ENCODE assay signal across 19 cellular contexts in the genomic region with DNA sequence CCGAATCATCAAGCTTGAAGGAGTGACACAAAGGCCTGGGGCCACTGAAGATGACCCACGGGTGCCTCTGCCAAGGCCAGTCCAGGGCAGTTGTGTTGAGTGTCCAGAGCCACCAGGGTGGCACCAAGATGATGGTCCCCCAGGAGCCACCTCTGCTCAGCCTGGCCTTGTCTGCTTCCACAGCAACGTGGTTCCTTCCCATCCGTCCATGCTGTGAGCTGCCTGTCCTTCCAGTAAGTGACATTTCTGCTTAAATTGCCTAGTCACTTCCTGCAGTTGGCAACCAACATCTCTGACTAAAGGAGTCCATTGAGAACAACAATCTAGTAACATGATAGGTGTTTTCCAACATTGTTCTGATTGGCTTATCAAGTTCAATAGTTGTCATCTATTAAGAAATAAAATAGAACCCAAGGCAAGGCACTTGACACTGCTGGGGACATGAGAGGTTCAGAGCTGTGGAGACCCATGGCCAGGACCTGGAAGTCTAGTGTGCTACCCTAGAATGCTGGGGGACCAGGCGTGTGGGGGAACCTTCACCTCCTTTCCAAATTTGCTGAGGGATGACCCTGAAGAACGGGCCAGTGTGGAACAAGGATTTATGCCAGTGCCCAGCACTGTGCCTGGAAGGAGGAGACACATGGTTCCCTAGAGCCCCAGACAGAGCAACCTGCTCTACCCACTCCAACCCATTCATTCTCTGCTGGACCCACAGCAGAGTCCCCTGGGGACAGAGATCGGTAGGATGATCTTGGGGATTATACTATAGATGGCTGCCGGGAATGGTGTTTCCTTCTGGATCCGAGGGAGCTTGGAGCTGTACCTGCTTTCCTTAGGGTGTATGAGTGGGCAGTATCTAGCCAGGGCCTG.
DNase-seq lines count a peak whose midpoint lies in the region; ATAC-seq and TF ChIP-seq lines count a peak whose summit lies in the region.
"Had no signal": no experiment of that assay in that cellular context is flagged by ENCODE, and none has a peak within 500 bp of the region (broad histone marks: within the 10 kb centered on the region; RNA-seq: fewer than 3 reads in every experiment).

No MANE protein-coding gene starts in this region.

- H3K9me3 ChIP-seq in BLaER1 (no peaks in the 10 kb centered on the region; the same call in 1 of the 2 replicates), T-helper 17 cell (ENCODE audit: control insufficient read depth, low read length, poor library complexity, severe bottlenecking) (no peaks in the 10 kb centered on the region), neural progenitor cell (ENCODE audit: low read depth) (no peaks in the 10 kb centered on the region), right cardiac atrium (ENCODE audit: control insufficient read depth, low read length) (no peaks in the 10 kb centered on the region)
- H3K9me3 ChIP-seq: gastroesophageal sphincter, left ventricle myocardium inferior, ovary, stomach had no signal

- H3K4me3 ChIP-seq in BLaER1, result no peak overlapping the region
- H3K4me3 ChIP-seq in neural progenitor cell, result no peak overlapping the region
- H3K4me3 ChIP-seq in right cardiac atrium (ENCODE audit: low read length), result no peak overlapping the region
- H3K4me3 ChIP-seq: dorsolateral prefrontal cortex, gastroesophageal sphincter, left ventricle myocardium inferior, ovary, stomach had no signal

- WGBS in right cardiac atrium, result 90% methylated on average over 9 of the region's 9 CpGs

- no peaks in the 10 kb centered on the region for H3K36me3 ChIP-seq in BLaER1
- H3K36me3 ChIP-seq in neural progenitor cell, result no peaks in the 10 kb centered on the region
- H3K36me3 ChIP-seq: gastroesophageal sphincter, left ventricle myocardium inferior, ovary, stomach had no signal

- H3K27ac Mint-ChIP-seq in T-helper 17 cell (peak overlapping the region; percentile 69), neural progenitor cell (no peak overlapping the region)
- H3K27ac Mint-ChIP-seq in activated naive CD8-positive, alpha-beta T cell treated with anti-CD3 and anti-CD28 coated beads, Interleukin-2, amount 10 ng/mL, durations not matched to agents 7 days and 5 days, result peak overlapping the region; percentile 86

- H3K27me3 ChIP-seq in BLaER1, result no peaks in the 10 kb centered on the region
- H3K27me3 ChIP-seq in neural progenitor cell, result no peaks in the 10 kb centered on the region
- no peaks in the 10 kb centered on the region for H3K27me3 ChIP-seq in right cardiac atrium (ENCODE audit: control insufficient read depth, insufficient read depth)
- H3K27me3 ChIP-seq: gastroesophageal sphincter, ovary, stomach had no signal

- no peaks in the 10 kb centered on the region for H4K20me1 ChIP-seq in BLaER1
- H4K20me1 ChIP-seq in neural progenitor cell (ENCODE audit: low read depth), result no peaks in the 10 kb centered on the region

- H3K27ac ChIP-seq in BLaER1 (peak overlapping the region; percentile 59; the same call in 1 of the 2 replicates), neural progenitor cell (no peak overlapping the region), right cardiac atrium (ENCODE audit: low read length) (no peak overlapping the region)
- H3K27ac ChIP-seq: dorsolateral prefrontal cortex, gastroesophageal sphincter, left ventricle myocardium inferior, ovary, stomach had no signal

- POLR2A ChIA-PET in activated naive CD8-positive, alpha-beta T cell treated with anti-CD3 and anti-CD28 coated beads, Interleukin-2, amount 10 ng/mL, durations not matched to agents 7 days and 5 days (lab: Charles Lee), result interaction anchor here (0.9 to 1.6 kb wide), 4 partner anchors 8 to 21 kb away, joined by 3 to 7 read pairs (median 4); no protein-coding TSS in a partner anchor

- H3K9me3 Mint-ChIP-seq in activated naive CD8-positive, alpha-beta T cell treated with anti-CD3 and anti-CD28 coated beads, Interleukin-2, amount 10 ng/mL, durations not matched to agents 7 days and 5 days, result peaks cover 5% of the 10 kb centered on the region
- peaks cover 1% of the 10 kb centered on the region for H3K9me3 Mint-ChIP-seq in neural progenitor cell
- H3K9me3 Mint-ChIP-seq: CD8-positive, alpha-beta memory T cell had no signal

- H3K4me1 Mint-ChIP-seq in T-helper 17 cell, result peaks cover 33% of the 10 kb centered on the region
- H3K4me1 Mint-ChIP-seq in activated naive CD8-positive, alpha-beta T cell treated with anti-CD3 and anti-CD28 coated beads, Interleukin-2, amount 10 ng/mL, durations not matched to agents 7 days and 5 days, result peaks cover 22% of the 10 kb centered on the region
- no peaks in the 10 kb centered on the region for H3K4me1 Mint-ChIP-seq in neural progenitor cell

- H3F3A ChIP-seq in neural progenitor cell (ENCODE audit: low read depth), result no peaks in the 10 kb centered on the region

- H3K27me3 Mint-ChIP-seq in T-helper 17 cell (no peaks in the 10 kb centered on the region), neural progenitor cell (ENCODE audit: insufficient read depth, low read depth) (peaks cover 2% of the 10 kb centered on the region)
- no peaks in the 10 kb centered on the region for H3K27me3 Mint-ChIP-seq in activated naive CD8-positive, alpha-beta T cell treated with anti-CD3 and anti-CD28 coated beads, Interleukin-2, amount 10 ng/mL, durations not matched to agents 7 days and 5 days

- no peaks in the 10 kb centered on the region for H3K79me2 ChIP-seq in neural progenitor cell (ENCODE audit: low read depth)

- H3K4me2 ChIP-seq in BLaER1, result peak overlapping the region; percentile 80
- no peak overlapping the region for H3K4me2 ChIP-seq in neural progenitor cell

- H3K36me3 Mint-ChIP-seq in T-helper 17 cell (ENCODE audit: low read depth) (no peaks in the 10 kb centered on the region), neural progenitor cell (no peaks in the 10 kb centered on the region)
- H3K36me3 Mint-ChIP-seq in activated naive CD8-positive, alpha-beta T cell treated with anti-CD3 and anti-CD28 coated beads, Interleukin-2, amount 10 ng/mL, durations not matched to agents 7 days and 5 days, result peaks cover 6% of the 10 kb centered on the region
- H3K36me3 Mint-ChIP-seq: CD8-positive, alpha-beta memory T cell had no signal

- H3K9ac ChIP-seq in BLaER1, result no peak overlapping the region
- H3K9ac ChIP-seq in neural progenitor cell, result no peak overlapping the region

- H2AFZ ChIP-seq in neural progenitor cell (replicated peaks), result no peak overlapping the region

- intact Hi-C loops in right cardiac atrium (cut with DNase I), result no loop called here

- H3K4me1 ChIP-seq in BLaER1 (peaks cover 21% of the 10 kb centered on the region), neural progenitor cell (no peaks in the 10 kb centered on the region), right cardiac atrium (ENCODE audit: control insufficient read depth, insufficient read depth, low read length) (no peaks in the 10 kb centered on the region)
- H3K4me1 ChIP-seq: gastroesophageal sphincter, left ventricle myocardium inferior had no signal

- ATAC-seq in activated CD4-positive, CD25-positive, alpha-beta regulatory T cell treated with anti-CD3 and anti-CD28 coated beads, Interleukin-2, amount 50 U/mL, for 24 hours, result peak; percentile 66 to 78
- peak; percentile 54 for ATAC-seq in T-helper 17 cell
- peak; percentile 64 for ATAC-seq in activated naive CD8-positive, alpha-beta T cell treated with anti-CD3 and anti-CD28 coated beads, Interleukin-2, amount 10 ng/mL, durations not matched to agents 7 days and 5 days (ENCODE audit: low read depth)
- no peak for ATAC-seq in right cardiac atrium
- ATAC-seq: gastroesophageal sphincter had no signal

- DNase-seq in activated CD4-positive, CD25-positive, alpha-beta regulatory T cell (lab: John Stamatoyannopoulos, UW), result no peak
- DNase-seq in T-helper 17 cell (no peak), neural progenitor cell (ENCODE audit: low spot score) (no peak), NCI-H774 (lab: John Stamatoyannopoulos, UW) (no peak), right cardiac atrium (no peak)
- no peak for DNase-seq in activated naive CD8-positive, alpha-beta T cell treated with anti-CD3 and anti-CD28 coated beads, Interleukin-2, amount 10 ng/mL, durations not matched to agents 7 days and 5 days
- DNase-seq: activated CD4-positive, CD25-positive, alpha-beta regulatory T cell treated with anti-CD3 and anti-CD28 coated beads, Interleukin-2, amount 50 U/mL, for 72 hours; CD8-positive, alpha-beta memory T cell; dorsolateral prefrontal cortex; erythroblast; left ventricle myocardium inferior; NCI-H1092 treated with DMSO at 0.1 percent for 48 hours; NCI-H748 treated with DMSO at 0.1 percent for 48 hours; ovary; small intestine; stomach had no signal

- TF ChIP-seq CTCF in neural progenitor cell (IDR thresholded peaks at IDR 0.05), result no peak

- H3K4me3 Mint-ChIP-seq in T-helper 17 cell (peak overlapping the region; percentile 71), neural progenitor cell (no peak overlapping the region)
- H3K4me3 Mint-ChIP-seq in activated naive CD8-positive, alpha-beta T cell treated with anti-CD3 and anti-CD28 coated beads, Interleukin-2, amount 10 ng/mL, durations not matched to agents 7 days and 5 days, result peak overlapping the region; percentile 3

Comparison
In these comparisons a context has a peak if more than half of its experiments do, and no peak if none do; other contexts are left out.
1. ATAC-seq: peak in activated CD4-positive, CD25-positive, alpha-beta regulatory T cell treated with anti-CD3 and anti-CD28 coated beads, Interleukin-2, amount 50 U/mL, for 24 hours (2 of 2), T-helper 17 cell (single experiment) and activated naive CD8-positive, alpha-beta T cell treated with anti-CD3 and anti-CD28 coated beads, Interleukin-2, amount 10 ng/mL, durations not matched to agents 7 days and 5 days (single experiment); none in right cardiac atrium (0 of 2).